8 cellular contexts compared by ENCODE assay signal in genomic region chr3:88031543-88032148, GRCh38. TPM values are rescaled to one million over a fixed set of nuclear protein-coding genes. Genes with fewer than 3 reads are reported as not detected.
DNase-seq lines count a peak whose midpoint lies in the region; ATAC-seq and TF ChIP-seq lines count a peak whose summit lies in the region.

No MANE protein-coding gene starts in this region.

- TF ChIP-seq POLR2A in breast epithelium (IDR thresholded peaks at IDR 0.05) (no peak), thyroid gland (IDR thresholded peaks at IDR 0.05) (no peak)

- no peak for TF ChIP-seq RAD21 in liver (IDR thresholded peaks at IDR 0.05)

- CTCF ChIA-PET in BJ (lab: Yijun Ruan, JAX): interaction anchor here (0.6 to 1.8 kb wide), 3 partner anchors 9 to 23 kb away, joined by 3 to 6 read pairs (median 3); no protein-coding TSS in a partner anchor

- H3K27ac ChIP-seq in breast epithelium (peak overlapping the region; percentile 50 to 56), liver (ENCODE audit: low read depth in 1 of 2, low read length in 2 of 2) (peak overlapping the region; percentile 63 to 78), thyroid gland (peak overlapping the region in 2 of 3 donors; percentile 47 to 61)

- peak overlapping the region; percentile 62 to 88 for H3K9ac ChIP-seq in liver (ENCODE audit: low read depth in 1 of 2, low read length in 2 of 2)

- no peak for TF ChIP-seq CTCF in BJ (IDR thresholded peaks at IDR 0.05; ENCODE audit: insufficient read depth, low read depth, low read length)
- no peak for TF ChIP-seq CTCF in breast epithelium (IDR thresholded peaks at IDR 0.05)
- TF ChIP-seq CTCF in liver (IDR thresholded peaks at IDR 0.05; ENCODE audit: low read depth, low read length, missing input control): no peak
- no peak for TF ChIP-seq CTCF in thyroid gland (IDR thresholded peaks at IDR 0.05)

- no peaks in the 10 kb centered on the region for H3K27me3 ChIP-seq in BJ (ENCODE audit: control insufficient read depth, insufficient read depth, low read length)
- no peaks in the 10 kb centered on the region for H3K27me3 ChIP-seq in breast epithelium
- no peaks in the 10 kb centered on the region for H3K27me3 ChIP-seq in liver (ENCODE audit: control insufficient read depth in 4 of 4, insufficient read depth in 4 of 4, low read length in 3 of 4)
- no peaks in the 10 kb centered on the region for H3K27me3 ChIP-seq in thyroid gland

- ATAC-seq in GM18511 (IDR thresholded peaks at IDR 0.05; ENCODE audit: unreplicated experiment): peak; percentile 89
- ATAC-seq in HG02938 (IDR thresholded peaks at IDR 0.05; ENCODE audit: unreplicated experiment): peak; percentile 86

- intact Hi-C loops in breast epithelium (cut with DNase I; ENCODE audit: low total_unique reads) (no loop called here), thyroid gland (cut with DNase I) (no loop called here)

- POLR2A ChIA-PET in BJ (lab: Charles Lee): no interaction called here

- peaks cover 0 to 9% of the 10 kb centered on the region in 2 donors for H3K9me3 ChIP-seq in breast epithelium
- no peaks in the 10 kb centered on the region for H3K9me3 ChIP-seq in liver (ENCODE audit: control insufficient read depth in 4 of 4, low read length in 3 of 4)
- no peaks in the 10 kb centered on the region for H3K9me3 ChIP-seq in thyroid gland

- H3K4me3 ChIP-seq in BJ (ENCODE audit: low read depth, low read length): peak overlapping the region; percentile 18
- H3K4me3 ChIP-seq in breast epithelium: peak overlapping the region; percentile 25 to 65 (median 46)
- H3K4me3 ChIP-seq in liver (ENCODE audit: low read depth in 1 of 3, low read length in 3 of 3): peak overlapping the region; percentile 47 to 62 (median 60)
- peak overlapping the region in 1 of 3 donors; percentile 16 for H3K4me3 ChIP-seq in thyroid gland (replicated peaks in 1 of 3)

- H3K4me1 ChIP-seq in breast epithelium (no peaks in the 10 kb centered on the region), liver (ENCODE audit: control insufficient read depth in 4 of 4, insufficient read depth in 4 of 4, low read length in 3 of 4) (peaks cover 0 to 10% (median 5%) of the 10 kb centered on the region in 4 donors), thyroid gland (peaks cover 0 to 3% of the 10 kb centered on the region in 2 donors)

- 19% methylated on average over 2 of the region's 2 CpGs for WGBS in liver
- 35 to 46% methylated on average over 2 of the region's 2 CpGs for WGBS in thyroid gland, 2 donors

- H3K36me3 ChIP-seq in BJ (ENCODE audit: control insufficient read depth, insufficient read depth, low read length) (no peaks in the 10 kb centered on the region), breast epithelium (no peaks in the 10 kb centered on the region), liver (ENCODE audit: control insufficient read depth in 4 of 4, insufficient read depth in 3 of 4, low read depth in 1 of 4, low read length in 3 of 4) (no peaks in the 10 kb centered on the region), thyroid gland (no peaks in the 10 kb centered on the region)

- peak; percentile 1 for DNase-seq in BJ (ENCODE audit: low read depth)
- peak; percentile 46 for DNase-seq in NCI-H345 treated with DMSO at 0.1 percent for 48 hours (lab: John Stamatoyannopoulos, UW; ENCODE audit: unreplicated experiment)
- no peak for DNase-seq in breast epithelium (ENCODE audit: low spot score in 2 of 2)
- DNase-seq in thyroid gland: peak; percentile 11 to 26
- no peak for DNase-seq in occipital lobe (lab: John Stamatoyannopoulos, UW)

TF ChIP-seq in liver, 16 proteins besides CTCF, POLR2A, EP300 and RAD21:
- TF ChIP-seq REST (IDR thresholded peaks at IDR 0.05) (no peak), YY1 (IDR thresholded peaks at IDR 0.05) (peak; percentile 58)

RNA-seq across cellular contexts. Expression of gene CGGBP1, which starts 27.2 kb away (rescaled TPM):
- polyA plus RNA-seq in BJ (2011; rRNA removed) (52.3 and 91.6 TPM in 2 replicates), liver (10 to 100 TPM; 13.6 to 26.2 TPM)
- 40.5 and 58.6 TPM in 2 replicates for polyA minus RNA-seq in BJ (2011; rRNA and poly(A)+ RNA removed)
- total RNA-seq in breast epithelium (10 to 100 TPM; 63.5 to 69.5 (median 64.2) TPM), liver (10 to 100 TPM; 45.3 to 46.4 TPM), thyroid gland (100 to 1,000 TPM in 1 of 4 donors, 10 to 100 TPM in 3; 85.7 to 122 (median 90.9) TPM), occipital lobe (158 TPM)

RNA-seq across cellular contexts. Expression of gene ZNF654, which starts 27.4 kb away (rescaled TPM):
- polyA plus RNA-seq in BJ (2011; rRNA removed) (2.0 and 4.2 TPM in 2 replicates), liver (1 to 10 TPM; 2.2 to 3.5 TPM)
- 5.9 TPM in 2 replicates for polyA minus RNA-seq in BJ (2011; rRNA and poly(A)+ RNA removed)
- total RNA-seq in breast epithelium (10 to 100 TPM; 15.4 to 26.3 (median 16.5) TPM), liver (10 to 100 TPM in 1 of 2 donors, 1 to 10 TPM in 1; 7.2 to 10.1 TPM), thyroid gland (10 to 100 TPM; 14.0 to 28.8 (median 15.7) TPM), occipital lobe (46.8 TPM)

Comparison
In these comparisons a context has a peak if more than half of its experiments do, and no peak if none do; other contexts are left out.
1. DNase-seq: peak in BJ (single experiment), NCI-H345 treated with DMSO at 0.1 percent for 48 hours (single experiment) and thyroid gland (2 of 2); none in breast epithelium (0 of 2) and occipital lobe (single experiment).
2. Peak in every context shown above with its lines, with median percentiles within 50 percentile points of each other: H3K27ac ChIP-seq.